In genomic region chr13:70938462-70938861, GRCh38 we compare ENCODE assay signal across 4 cellular contexts.
TF ChIP-seq lines count a peak whose summit lies in the region.

No MANE protein-coding gene starts in this region.

TF ChIP-seq in HepG2, 621 proteins besides CTCF, POLR2A, EP300 and RAD21 (continues in another document):
- TF ChIP-seq GATA4 (IDR thresholded peaks at IDR 0.05; ENCODE audit: borderline replicate concordance, low read depth) (no peak), GPBP1L1 (CRISPR knock-in tag; IDR thresholded peaks at IDR 0.05) (no peak), ZNF121 (CRISPR knock-in tag; IDR thresholded peaks at IDR 0.05) (no peak), ZNF530 (CRISPR knock-in tag; IDR thresholded peaks at IDR 0.05; ENCODE audit: low read depth) (no peak), MAFF (IDR thresholded peaks at IDR 0.05; ENCODE audit: low read depth, low read length) (peak; percentile 60; the same call in 1 of the 2 replicates), ZNF414 (CRISPR knock-in tag; IDR thresholded peaks at IDR 0.05) (no peak)
- TF ChIP-seq, protein P1, sequence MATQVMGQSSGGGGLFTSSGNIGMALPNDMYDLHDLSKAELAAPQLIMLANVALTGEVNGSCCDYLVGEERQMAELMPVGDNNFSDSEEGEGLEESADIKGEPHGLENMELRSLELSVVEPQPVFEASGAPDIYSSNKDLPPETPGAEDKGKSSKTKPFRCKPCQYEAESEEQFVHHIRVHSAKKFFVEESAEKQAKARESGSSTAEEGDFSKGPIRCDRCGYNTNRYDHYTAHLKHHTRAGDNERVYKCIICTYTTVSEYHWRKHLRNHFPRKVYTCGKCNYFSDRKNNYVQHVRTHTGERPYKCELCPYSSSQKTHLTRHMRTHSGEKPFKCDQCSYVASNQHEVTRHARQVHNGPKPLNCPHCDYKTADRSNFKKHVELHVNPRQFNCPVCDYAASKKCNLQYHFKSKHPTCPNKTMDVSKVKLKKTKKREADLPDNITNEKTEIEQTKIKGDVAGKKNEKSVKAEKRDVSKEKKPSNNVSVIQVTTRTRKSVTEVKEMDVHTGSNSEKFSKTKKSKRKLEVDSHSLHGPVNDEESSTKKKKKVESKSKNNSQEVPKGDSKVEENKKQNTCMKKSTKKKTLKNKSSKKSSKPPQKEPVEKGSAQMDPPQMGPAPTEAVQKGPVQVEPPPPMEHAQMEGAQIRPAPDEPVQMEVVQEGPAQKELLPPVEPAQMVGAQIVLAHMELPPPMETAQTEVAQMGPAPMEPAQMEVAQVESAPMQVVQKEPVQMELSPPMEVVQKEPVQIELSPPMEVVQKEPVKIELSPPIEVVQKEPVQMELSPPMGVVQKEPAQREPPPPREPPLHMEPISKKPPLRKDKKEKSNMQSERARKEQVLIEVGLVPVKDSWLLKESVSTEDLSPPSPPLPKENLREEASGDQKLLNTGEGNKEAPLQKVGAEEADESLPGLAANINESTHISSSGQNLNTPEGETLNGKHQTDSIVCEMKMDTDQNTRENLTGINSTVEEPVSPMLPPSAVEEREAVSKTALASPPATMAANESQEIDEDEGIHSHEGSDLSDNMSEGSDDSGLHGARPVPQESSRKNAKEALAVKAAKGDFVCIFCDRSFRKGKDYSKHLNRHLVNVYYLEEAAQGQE (IDR thresholded peaks at IDR 0.05; ENCODE audit: borderline replicate concordance in 1 of 2, low read depth in 1 of 2, low read length in 2 of 2), result no peak

TF ChIP-seq in A549, 52 proteins besides CTCF, POLR2A, EP300 and RAD21:
- no peak for TF ChIP-seq TP53 (CRISPR knock-in tag; IDR thresholded peaks at IDR 0.05)
- peak; percentile 21 for TF ChIP-seq MAFK (IDR thresholded peaks at IDR 0.05; ENCODE audit: partially characterized antibody)

TF ChIP-seq in IMR-90, 13 proteins besides CTCF, POLR2A, EP300 and RAD21:
- peak; percentile 55 for TF ChIP-seq MAFK (IDR thresholded peaks at IDR 0.05; ENCODE audit: low read depth, low read length)
- no peak for TF ChIP-seq ELK1 (IDR thresholded peaks at IDR 0.05; ENCODE audit: borderline replicate concordance, low read depth, low read length)
- TF ChIP-seq MAZ (IDR thresholded peaks at IDR 0.05; ENCODE audit: borderline replicate concordance, low read depth, low read length), result no peak
- TF ChIP-seq RFX5 (IDR thresholded peaks at IDR 0.05; ENCODE audit: low read depth, low read length), result no peak
TF ChIP-seq in IMR-90: peak in this region for 1.

TF ChIP-seq in K562, 482 proteins besides CTCF, POLR2A, EP300 and RAD21:
- peak; percentile 38 for TF ChIP-seq ZNF316 (IDR thresholded peaks at IDR 0.05)
- TF ChIP-seq ZNF551 (CRISPR knock-in tag; IDR thresholded peaks at IDR 0.05), result no peak
- TF ChIP-seq MAFG (tag; conservative IDR thresholded peaks at IDR 0.05), result 0 out of 2 replicates have a peak, but pooled peaks have one; percentile 23
